In genomic region chr12:95003921-95004272, GRCh38 we compare ENCODE assay signal across 8 cellular contexts. TPM values are rescaled to one million over a fixed set of nuclear protein-coding genes. Genes with fewer than 3 reads are reported as not detected.
A peak's percentile ranks its signal among the peaks of the same experiment; 100 is the strongest.
DNase-seq lines count a peak whose midpoint lies in the region; TF ChIP-seq lines count a peak whose summit lies in the region.

No MANE protein-coding gene starts in this region.

- H3K9ac ChIP-seq in ES-I3 (ENCODE audit: low read depth, low read length), result peak overlapping the region; percentile 77; the same call in 1 of the 2 replicates

- DNase-seq in neural crest cell (ENCODE audit: low read depth, low spot score), result no peak
- DNase-seq in AG20443 (ENCODE audit: low spot score), result no peak
- DNase-seq in HT-29 (ENCODE audit: low spot score), result no peak
- DNase-seq in DMS53 treated with DMSO at 0.1 percent for 48 hours (lab: John Stamatoyannopoulos, UW; ENCODE audit: unreplicated experiment), result no peak
- DNase-seq in activated gamma-delta T cell treated with Interleukin-2 at 50 U/mL for 16 hours, result no peak

- H3K4me3 Mint-ChIP-seq in IgD-negative memory B cell, result peak overlapping the region; percentile 89 to 98 (median 97)
- peak overlapping the region; percentile 98 for H3K4me3 Mint-ChIP-seq in neural crest cell

- H3K27me3 ChIP-seq in ectodermal cell (ENCODE audit: control insufficient read depth, insufficient read depth, low read length, poor library complexity, severe bottlenecking), result no peaks in the 10 kb centered on the region

- peak overlapping the region; percentile 91 for H3K4me3 ChIP-seq in ectodermal cell (ENCODE audit: insufficient read depth, low read depth, low read length)

- H3K27ac Mint-ChIP-seq in IgD-negative memory B cell, result peak overlapping the region; percentile 79 to 96 (median 95)
- H3K27ac Mint-ChIP-seq in neural crest cell (ENCODE audit: unreplicated experiment), result no peak overlapping the region

- peaks cover 24 to 31% (median 27%) of the 10 kb centered on the region in 3 donors for H3K4me1 Mint-ChIP-seq in IgD-negative memory B cell
- H3K4me1 Mint-ChIP-seq in neural crest cell, result peaks cover 26% of the 10 kb centered on the region

- H3K36me3 Mint-ChIP-seq in IgD-negative memory B cell (peaks cover 7% of the 10 kb centered on the region), neural crest cell (ENCODE audit: low read depth) (peaks cover 11% of the 10 kb centered on the region)

- H3K9me3 Mint-ChIP-seq in IgD-negative memory B cell (peaks cover 3 to 11% (median 5%) of the 10 kb centered on the region in 3 donors), neural crest cell (peaks cover 8% of the 10 kb centered on the region)

- H3K27me3 Mint-ChIP-seq in IgD-negative memory B cell, result no peaks in the 10 kb centered on the region
- no peaks in the 10 kb centered on the region for H3K27me3 Mint-ChIP-seq in neural crest cell (ENCODE audit: low read depth)

- peaks cover 3% of the 10 kb centered on the region; the same call in 1 of the 2 replicates for H3K9me3 ChIP-seq in ES-I3 (ENCODE audit: control insufficient read depth, insufficient read depth, low read length)
- no peaks in the 10 kb centered on the region for H3K9me3 ChIP-seq in ectodermal cell (ENCODE audit: control insufficient read depth, low read length)

- WGBS in ectodermal cell, 2 experiments, result 81 to 82% methylated on average over 15 of the region's 15 CpGs

- H3K4me1 ChIP-seq in ES-I3 (ENCODE audit: insufficient read depth, low read length), result no peaks in the 10 kb centered on the region
- H3K4me1 ChIP-seq in ectodermal cell (ENCODE audit: control insufficient read depth, insufficient read depth, low read length), result no peaks in the 10 kb centered on the region

- no peak for TF ChIP-seq CTCF in neural crest cell (conservative IDR thresholded peaks at IDR 0.05)

- H3K27ac ChIP-seq in ectodermal cell (ENCODE audit: insufficient read depth, low read depth, low read length, poor library complexity, severe bottlenecking), result no peak overlapping the region

- no peaks in the 10 kb centered on the region for H3K36me3 ChIP-seq in ES-I3 (ENCODE audit: insufficient read depth, low read length)
- peaks cover 4% of the 10 kb centered on the region for H3K36me3 ChIP-seq in ectodermal cell (ENCODE audit: control insufficient read depth, insufficient read depth, low read length)

RNA-seq across cellular contexts. Expression of gene NDUFA12, which starts 0.4 kb away (rescaled TPM):
- 173 TPM for polyA plus RNA-seq in IgD-negative memory B cell
- 158 TPM for polyA plus RNA-seq in ectodermal cell (2013, experiment 1 of 4)
- 159 TPM for polyA plus RNA-seq in ectodermal cell (2013, experiment 2 of 4)
- 182 TPM for polyA plus RNA-seq in ectodermal cell (2013, experiment 3 of 4)
- polyA plus RNA-seq in ectodermal cell (2013, experiment 4 of 4), result 189 TPM
- 124 and 127 TPM in 2 replicates for total RNA-seq in neural crest cell
- total RNA-seq in HT-29 (2014; rRNA removed; shearing (Covaris generic)), result 76.2 and 80.2 TPM in 2 replicates
